In the genomic region with DNA sequence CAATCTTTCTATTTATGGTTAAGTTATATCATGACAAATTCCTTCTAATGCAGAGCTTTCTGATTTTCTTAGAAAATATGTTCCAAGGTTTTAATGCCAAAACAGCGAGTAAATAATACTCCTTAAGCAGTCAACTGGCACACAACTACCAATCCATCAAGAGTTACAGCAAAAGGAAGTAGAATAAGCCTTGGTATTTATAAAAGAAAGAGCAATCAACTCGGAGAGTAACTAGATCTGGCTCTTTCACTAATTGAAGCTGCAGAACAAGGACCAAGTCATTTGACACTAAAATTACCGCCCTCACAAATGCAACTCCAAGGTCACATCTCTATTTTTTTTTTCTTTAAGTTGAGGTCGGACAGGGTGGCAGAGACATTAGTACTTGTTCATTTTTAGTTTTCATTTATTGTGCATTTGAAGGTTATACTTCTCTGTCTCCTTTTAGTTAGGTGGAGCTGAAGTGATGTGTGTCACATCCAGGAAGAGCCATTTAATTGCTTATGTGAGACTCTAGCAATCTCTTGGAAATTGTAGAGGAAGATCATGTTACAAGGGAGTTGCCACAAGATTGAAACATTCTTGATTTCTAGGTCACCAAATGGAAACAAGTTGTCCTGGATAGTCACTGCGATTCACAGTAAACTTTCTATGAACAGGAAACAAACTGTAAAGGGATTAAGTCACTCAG, we compare ENCODE assay signal across 15 cellular contexts.
DNase-seq lines count a peak whose midpoint lies in the region; ATAC-seq and TF ChIP-seq lines count a peak whose summit lies in the region.
"Had no signal": no experiment of that assay in that cellular context is flagged by ENCODE, and none has a peak within 500 bp of the region (broad histone marks: within the 10 kb centered on the region; RNA-seq: fewer than 3 reads in every experiment).

No MANE protein-coding gene starts in this region.

- H3K14ac ChIP-seq in mesenchymal stem cell (ENCODE audit: low read length in 2 of 2), result no peak overlapping the region

- ATAC-seq in HG03139 (IDR thresholded peaks at IDR 0.05; ENCODE audit: unreplicated experiment), result no peak
- no peak for ATAC-seq in HG03175 (IDR thresholded peaks at IDR 0.05; ENCODE audit: unreplicated experiment)
- ATAC-seq: stimulated activated naive B cell treated with anti-CD40 and anti-IgM and Interleukin-4, amounts not matched to agents 10 μg/mL and 1 μg/mL and 100 μg/mL, for 72 hours had no signal

- intact Hi-C loops in ovary (cut with DNase I), result no loop called here

- H2BK5ac ChIP-seq in mesenchymal stem cell (ENCODE audit: low read depth, low read length, poor library complexity, severe bottlenecking), result no peak overlapping the region

- no peak overlapping the region for H4K8ac ChIP-seq in mesenchymal stem cell (ENCODE audit: low read length)

- TF ChIP-seq CTCF in choroid plexus epithelial cell (conservative IDR thresholded peaks at IDR 0.05; ENCODE audit: low read depth, low read length), result no peak
- TF ChIP-seq CTCF in ovary (IDR thresholded peaks at IDR 0.05), result no peak

- no peak overlapping the region for H4K91ac ChIP-seq in mesenchymal stem cell (ENCODE audit: low read length)

- WGBS in mesenchymal stem cell, result 65% methylated on average over 3 of the region's 5 CpGs
- WGBS in ovary, 3 donors, result 21 to 30% (median 22%) methylated on average over 5 of the region's 5 CpGs

- H3K18ac ChIP-seq in mesenchymal stem cell (ENCODE audit: low read depth in 1 of 2, low read length in 2 of 2), result no peak overlapping the region

- no peak overlapping the region for H3K4me3 ChIP-seq in choroid plexus epithelial cell (ENCODE audit: low read depth, low read length)
- H3K4me3 ChIP-seq in mesenchymal stem cell (ENCODE audit: insufficient read depth in 1 of 2, low read depth in 1 of 2, low read length in 2 of 2), result no peak overlapping the region
- no peak overlapping the region for H3K4me3 ChIP-seq in ovary
- H3K4me3 ChIP-seq: BLaER1 had no signal

- H2BK15ac ChIP-seq in mesenchymal stem cell (ENCODE audit: low read depth, poor library complexity, severe bottlenecking), result no peak overlapping the region

- H3K4me1 ChIP-seq in mesenchymal stem cell (ENCODE audit: control insufficient read depth, insufficient read depth, low read depth, low read length) (no peaks in the 10 kb centered on the region), ovary (ENCODE audit: insufficient read depth) (peaks cover 10% of the 10 kb centered on the region)

- H2AK5ac ChIP-seq in mesenchymal stem cell (ENCODE audit: low read length, severe bottlenecking), result no peak overlapping the region

- H3K36me3 ChIP-seq in mesenchymal stem cell (ENCODE audit: control insufficient read depth in 1 of 2, insufficient read depth in 2 of 2, low read depth in 1 of 2, low read length in 2 of 2) (no peaks in the 10 kb centered on the region), ovary (no peaks in the 10 kb centered on the region)
- H3K36me3 ChIP-seq: BLaER1 had no signal

- no peak overlapping the region for H3K4ac ChIP-seq in mesenchymal stem cell (ENCODE audit: low read depth in 1 of 2, low read length in 2 of 2)

- H3K27me3 ChIP-seq in mesenchymal stem cell (ENCODE audit: control insufficient read depth in 1 of 2, insufficient read depth in 1 of 2, low read length in 2 of 2) (no peaks in the 10 kb centered on the region), ovary (no peaks in the 10 kb centered on the region)
- H3K27me3 ChIP-seq: BLaER1 had no signal

- H2AFZ ChIP-seq in mesenchymal stem cell (ENCODE audit: low read depth, low read length), result no peak overlapping the region

- DNase-seq in AG08396 (ENCODE audit: low spot score), result peak; percentile 26
- peak; percentile 50 for DNase-seq in HT1080 (ENCODE audit: low read depth)
- DNase-seq in choroid plexus epithelial cell (ENCODE audit: low read depth), result peak; percentile 40
- peak; percentile 46 for DNase-seq in mesenchymal stem cell
- no peak for DNase-seq in ovary
- no peak for DNase-seq in NK-92 treated with Interleukin-12 subunit alpha and Interleukin-12 subunit beta, amount 100 ng/mL, for 24 hours (lab: John Stamatoyannopoulos, UW)
- DNase-seq: caudate nucleus; NCI-H1417 treated with DMSO at 0.1 percent for 48 hours; NCI-H524; stimulated activated CD4-positive, alpha-beta T cell treated with anti-CD3 and anti-CD28 coated beads, Interleukin-4, amount 100 ng/mL, for 4 hours; stimulated activated naive B cell treated with anti-CD40 and anti-IgM and Interleukin-4, amounts not matched to agents 10 μg/mL and 1 μg/mL and 100 μg/mL, for 72 hours had no signal

- H3K27ac ChIP-seq in mesenchymal stem cell (ENCODE audit: low read length, poor library complexity, severe bottlenecking) (no peak overlapping the region), ovary (no peak overlapping the region)
- H3K27ac ChIP-seq: BLaER1, RWPE1 had no signal

- no peaks in the 10 kb centered on the region for H3K79me1 ChIP-seq in mesenchymal stem cell (replicated peaks; ENCODE audit: low read length, poor library complexity, severe bottlenecking)

- no peak overlapping the region for H3K23ac ChIP-seq in mesenchymal stem cell (ENCODE audit: low read length in 2 of 2)

- no peak overlapping the region for H3K4me2 ChIP-seq in mesenchymal stem cell (ENCODE audit: low read length, poor library complexity, severe bottlenecking)
- H3K4me2 ChIP-seq: BLaER1 had no signal

- H2BK12ac ChIP-seq in mesenchymal stem cell (ENCODE audit: low read length in 2 of 2), result no peak overlapping the region

- H3K9me3 ChIP-seq in mesenchymal stem cell (ENCODE audit: control insufficient read depth, low read length), result no peaks in the 10 kb centered on the region
- H3K9me3 ChIP-seq in ovary, result no peaks in the 10 kb centered on the region
- H3K9me3 ChIP-seq: BLaER1 had no signal

- no peak overlapping the region for H2BK120ac ChIP-seq in mesenchymal stem cell (ENCODE audit: low read depth, low read length)

- no peak for TF ChIP-seq EP300 in ovary (IDR thresholded peaks at IDR 0.05)

- H3K9ac ChIP-seq in mesenchymal stem cell (ENCODE audit: low read length), result no peak overlapping the region
- H3K9ac ChIP-seq: BLaER1 had no signal

- TF ChIP-seq POLR2A in ovary (IDR thresholded peaks at IDR 0.05), result no peak

Comparison
In these comparisons a context has a peak if more than half of its experiments do, and no peak if none do; other contexts are left out.
1. DNase-seq: peak in AG08396 (single experiment), HT1080 (single experiment), choroid plexus epithelial cell (single experiment) and mesenchymal stem cell (single experiment); none in ovary (0 of 5) and NK-92 treated with Interleukin-12 subunit alpha and Interleukin-12 subunit beta, amount 100 ng/mL, for 24 hours (single experiment).